In the genomic region with DNA sequence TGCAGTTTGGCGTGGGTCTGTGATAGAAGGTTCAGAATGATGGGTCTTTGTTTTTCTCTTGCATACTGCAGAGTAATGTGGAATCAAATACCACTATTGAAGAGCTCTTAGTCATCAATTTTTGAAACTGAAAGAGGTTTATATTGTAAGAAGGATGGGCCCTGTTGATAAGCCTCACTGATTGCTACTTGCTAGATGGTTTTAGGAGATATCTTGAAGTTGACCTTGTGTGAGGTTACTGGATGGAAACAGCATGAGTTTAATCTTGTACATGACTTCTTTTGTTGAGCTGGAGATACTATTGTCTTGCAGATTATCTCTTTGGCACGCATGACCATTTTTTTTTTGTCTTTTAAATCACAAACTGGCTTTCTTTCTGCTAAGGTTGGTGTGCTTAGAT, we compare ENCODE assay signal across 8 cellular contexts. TPM values are rescaled to one million over a fixed set of nuclear protein-coding genes. Genes with fewer than 3 reads are reported as not detected.
DNase-seq lines count a peak whose midpoint lies in the region; ATAC-seq and TF ChIP-seq lines count a peak whose summit lies in the region.

No MANE protein-coding gene starts in this region.

- CTCF ChIA-PET in activated CD4-positive, alpha-beta T cell treated with anti-CD3 and anti-CD28 coated beads for 36 hours (lab: Charles Lee), result interaction anchor here (0.6 to 0.8 kb wide), 2 partner anchors 59 to 221 kb away, joined by 3 to 4 read pairs; no protein-coding TSS in a partner anchor

- ATAC-seq in activated CD4-positive, alpha-beta T cell treated with anti-CD3 and anti-CD28 coated beads for 36 hours, result peak; percentile 85
- ATAC-seq in HG02840 (IDR thresholded peaks at IDR 0.05; ENCODE audit: low FRiP score, unreplicated experiment), result peak; percentile 66
- ATAC-seq in HG02970 (IDR thresholded peaks at IDR 0.05; ENCODE audit: low FRiP score, unreplicated experiment), result no peak

- POLR2A ChIA-PET in activated CD4-positive, alpha-beta T cell treated with anti-CD3 and anti-CD28 coated beads for 36 hours (lab: Charles Lee), result interaction anchor here (0.7 to 2.3 kb wide), 2 partner anchors 14 to 87 kb away, joined by 3 to 5 read pairs; no protein-coding TSS in a partner anchor

- peaks cover 5% of the 10 kb centered on the region for H3K36me3 Mint-ChIP-seq in activated CD4-positive, alpha-beta T cell treated with anti-CD3 and anti-CD28 coated beads for 36 hours (ENCODE audit: low read depth)
- H3K36me3 Mint-ChIP-seq in osteocyte (ENCODE audit: unreplicated experiment), result peaks cover 3% of the 10 kb centered on the region
- H3K36me3 Mint-ChIP-seq in mesothelial cell of epicardium, result no peaks in the 10 kb centered on the region

- H3K9me3 Mint-ChIP-seq in activated CD4-positive, alpha-beta T cell treated with anti-CD3 and anti-CD28 coated beads for 36 hours (ENCODE audit: low read depth), result no peaks in the 10 kb centered on the region
- no peaks in the 10 kb centered on the region for H3K9me3 Mint-ChIP-seq in osteocyte (ENCODE audit: unreplicated experiment)
- H3K9me3 Mint-ChIP-seq in mesothelial cell of epicardium, result no peaks in the 10 kb centered on the region

- DNase-seq in activated CD4-positive, alpha-beta T cell treated with anti-CD3 and anti-CD28 coated beads for 36 hours, result no peak
- DNase-seq in activated CD4-positive, alpha-beta T cell treated with anti-CD3 and anti-CD28 coated beads for 4 hours, result no peak
- DNase-seq in NCI-H82 treated with DMSO at 0.1 percent for 48 hours (lab: John Stamatoyannopoulos, UW; ENCODE audit: unreplicated experiment) (peak; percentile 25), osteocyte (ENCODE audit: extremely low spot score, unreplicated experiment) (no peak), mesothelial cell of epicardium (ENCODE audit: low spot score in 2 of 2, unreplicated experiment in 2 of 2) (no peak), substantia nigra (lab: John Stamatoyannopoulos, UW) (no peak)

- intact Hi-C loops in activated CD4-positive, alpha-beta T cell treated with anti-CD3 and anti-CD28 coated beads for 36 hours (cut with DNase I, micrococcal nuclease), result no loop called here

- no peak overlapping the region for H3K27ac Mint-ChIP-seq in activated CD4-positive, alpha-beta T cell treated with anti-CD3 and anti-CD28 coated beads for 36 hours
- H3K27ac Mint-ChIP-seq in osteocyte (ENCODE audit: unreplicated experiment) (peak overlapping the region; percentile 6), mesothelial cell of epicardium (no peak overlapping the region)

- no peaks in the 10 kb centered on the region for H3K27me3 Mint-ChIP-seq in activated CD4-positive, alpha-beta T cell treated with anti-CD3 and anti-CD28 coated beads for 36 hours
- no peaks in the 10 kb centered on the region for H3K27me3 Mint-ChIP-seq in osteocyte (ENCODE audit: unreplicated experiment)
- H3K27me3 Mint-ChIP-seq in mesothelial cell of epicardium (ENCODE audit: low read depth), result no peaks in the 10 kb centered on the region

- peaks cover 20% of the 10 kb centered on the region for H3K4me1 Mint-ChIP-seq in activated CD4-positive, alpha-beta T cell treated with anti-CD3 and anti-CD28 coated beads for 36 hours
- peaks cover 32% of the 10 kb centered on the region for H3K4me1 Mint-ChIP-seq in osteocyte (ENCODE audit: unreplicated experiment)
- H3K4me1 Mint-ChIP-seq in mesothelial cell of epicardium, result peaks cover 16% of the 10 kb centered on the region

- TF ChIP-seq CTCF in osteocyte (IDR thresholded peaks at IDR 0.05) (no peak), mesothelial cell of epicardium (IDR thresholded peaks at IDR 0.05; ENCODE audit: unreplicated experiment) (no peak)

- no peak overlapping the region for H3K27ac ChIP-seq in substantia nigra (ENCODE audit: low read depth, low read length, poor library complexity, severe bottlenecking)

- H3K4me3 Mint-ChIP-seq in activated CD4-positive, alpha-beta T cell treated with anti-CD3 and anti-CD28 coated beads for 36 hours, result no peak overlapping the region
- H3K4me3 Mint-ChIP-seq in osteocyte (ENCODE audit: unreplicated experiment), result no peak overlapping the region
- no peak overlapping the region for H3K4me3 Mint-ChIP-seq in mesothelial cell of epicardium

RNA-seq across cellular contexts. Expression of a gene that starts 13.8 kb away (rescaled TPM):
- 10 to 100 TPM; 12.7 to 15.1 TPM for total RNA-seq in activated CD4-positive, alpha-beta T cell treated with anti-CD3 and anti-CD28 coated beads for 36 hours
- total RNA-seq in osteocyte, result 42.7 and 47.6 TPM in 2 replicates
- total RNA-seq in mesothelial cell of epicardium, result 36.9 to 40.9 TPM (median 38.6 TPM) in 3 replicates
